Comparison of ENCODE assay signal across 37 cellular contexts in genomic region chr5:33978307-33978706, GRCh38. TPM values are rescaled to one million over a fixed set of nuclear protein-coding genes. Genes with fewer than 3 reads are reported as not detected.
"Had no signal": no experiment of that assay in that cellular context is flagged by ENCODE, and none has a peak within 500 bp of the region (broad histone marks: within the 10 kb centered on the region; RNA-seq: fewer than 3 reads in every experiment).

No MANE protein-coding gene starts in this region.

- ATAC-seq: activated CD8-positive, alpha-beta memory T cell treated with anti-CD3 and anti-CD28 coated beads, Interleukin-2, amount 10 ng/mL, durations not matched to agents 7 days and 5 days; activated naive CD8-positive, alpha-beta T cell treated with anti-CD3 and anti-CD28 coated beads, Interleukin-2, amount 50 U/mL, for 24 hours; PC-3; Right ventricle myocardium inferior; SK-N-SH treated with all-trans-retinoic acid at 6 μM for 48 hours; T-cell; T-helper 17 cell had no signal

- H3K9me3 ChIP-seq: MG63, Peyer's patch had no signal

- H3K27ac Mint-ChIP-seq: activated CD4-positive, alpha-beta memory T cell treated with anti-CD3 and anti-CD28 coated beads, Interleukin-2, amount 10 ng/mL, durations not matched to agents 7 days and 5 days; activated CD8-positive, alpha-beta memory T cell treated with anti-CD3 and anti-CD28 coated beads, Interleukin-2, amount 10 ng/mL, durations not matched to agents 7 days and 5 days; activated naive CD4-positive, alpha-beta T cell treated with anti-CD3 and anti-CD28 coated beads, Interleukin-2, amount 10 ng/mL, durations not matched to agents 7 days and 5 days; activated naive CD8-positive, alpha-beta T cell; activated naive CD8-positive, alpha-beta T cell treated with anti-CD3 and anti-CD28 coated beads, Interleukin-2, amount 50 U/mL, for 24 hours; T-cell; T-helper 17 cell had no signal

- DNase-seq: activated CD4-positive, alpha-beta memory T cell treated with anti-CD3 and anti-CD28 coated beads, Interleukin-2, amount 10 ng/mL, durations not matched to agents 7 days and 5 days; activated CD4-positive, alpha-beta T cell treated with anti-CD3 and anti-CD28 coated beads for 1 hour; activated CD4-positive, alpha-beta T cell treated with anti-CD3 and anti-CD28 coated beads for 48 hours; activated CD4-positive, CD25-positive, alpha-beta regulatory T cell; activated CD8-positive, alpha-beta memory T cell treated with anti-CD3 and anti-CD28 coated beads for 24 hours; activated CD8-positive, alpha-beta memory T cell treated with anti-CD3 and anti-CD28 coated beads, Interleukin-2, amount 10 ng/mL, durations not matched to agents 7 days and 5 days; activated CD8-positive, alpha-beta memory T cell treated with anti-CD3 and anti-CD28 coated beads, Interleukin-2, amount 50 U/mL, for 48 hours; activated effector memory CD4-positive, alpha-beta T cell treated with Interleukin-2 at 50 U/mL for 16 hours; activated naive CD4-positive, alpha-beta T cell treated with anti-CD3 and anti-CD28 coated beads, Interleukin-2, amount 10 ng/mL, durations not matched to agents 7 days and 5 days; activated naive CD8-positive, alpha-beta T cell treated with anti-CD3 and anti-CD28 coated beads, Interleukin-2, amount 50 U/mL, for 24 hours; activated T-cell treated with anti-CD3 and anti-CD28 coated beads, Interleukin-2, amount 50 U/mL, for 48 hours; anterior cingulate cortex; brain microvascular endothelial cell; central memory CD4-positive, alpha-beta T cell; Kasumi-1; KG1; MG63; NCI-H1048; NCI-H1105 treated with DMSO at 0.1 percent for 48 hours; NCI-H1436; NCI-H1694; NCI-H1930; NCI-H2081 treated with DMSO at 0.1 percent for 48 hours; NCI-H226; NCI-H524 treated with DMSO at 0.1 percent for 48 hours; PC-3; Peyer's patch; SIG-M5; T-cell; T-helper 17 cell had no signal

- H3K27me3 Mint-ChIP-seq: activated CD4-positive, alpha-beta memory T cell treated with anti-CD3 and anti-CD28 coated beads, Interleukin-2, amount 10 ng/mL, durations not matched to agents 7 days and 5 days; activated naive CD4-positive, alpha-beta T cell treated with anti-CD3 and anti-CD28 coated beads, Interleukin-2, amount 10 ng/mL, durations not matched to agents 7 days and 5 days; activated naive CD8-positive, alpha-beta T cell; activated naive CD8-positive, alpha-beta T cell treated with anti-CD3 and anti-CD28 coated beads, Interleukin-2, amount 50 U/mL, for 24 hours had no signal

- H3K27ac ChIP-seq: brain microvascular endothelial cell, Peyer's patch, RWPE1, VCaP had no signal

- H3K27me3 ChIP-seq: brain microvascular endothelial cell, MG63, Peyer's patch had no signal

- H3K36me3 Mint-ChIP-seq: activated CD8-positive, alpha-beta memory T cell treated with anti-CD3 and anti-CD28 coated beads, Interleukin-2, amount 10 ng/mL, durations not matched to agents 7 days and 5 days; activated naive CD4-positive, alpha-beta T cell treated with anti-CD3 and anti-CD28 coated beads, Interleukin-2, amount 10 ng/mL, durations not matched to agents 7 days and 5 days; activated naive CD8-positive, alpha-beta T cell; T-cell had no signal

- H3K9me3 Mint-ChIP-seq: activated CD4-positive, alpha-beta memory T cell treated with anti-CD3 and anti-CD28 coated beads, Interleukin-2, amount 10 ng/mL, durations not matched to agents 7 days and 5 days; activated naive CD4-positive, alpha-beta T cell treated with anti-CD3 and anti-CD28 coated beads, Interleukin-2, amount 10 ng/mL, durations not matched to agents 7 days and 5 days; activated naive CD8-positive, alpha-beta T cell treated with anti-CD3 and anti-CD28 coated beads, Interleukin-2, amount 50 U/mL, for 24 hours; T-cell had no signal

- H3K4me3 ChIP-seq: MG63, Peyer's patch had no signal

- H3K36me3 ChIP-seq: brain microvascular endothelial cell, MG63, Peyer's patch had no signal

- H3K4me1 Mint-ChIP-seq: T-helper 17 cell had no signal

- H3K4me3 Mint-ChIP-seq: activated CD4-positive, alpha-beta memory T cell treated with anti-CD3 and anti-CD28 coated beads, Interleukin-2, amount 10 ng/mL, durations not matched to agents 7 days and 5 days; activated CD8-positive, alpha-beta memory T cell treated with anti-CD3 and anti-CD28 coated beads, Interleukin-2, amount 10 ng/mL, durations not matched to agents 7 days and 5 days; activated naive CD4-positive, alpha-beta T cell treated with anti-CD3 and anti-CD28 coated beads, Interleukin-2, amount 10 ng/mL, durations not matched to agents 7 days and 5 days; activated naive CD8-positive, alpha-beta T cell; activated naive CD8-positive, alpha-beta T cell treated with anti-CD3 and anti-CD28 coated beads, Interleukin-2, amount 50 U/mL, for 24 hours; T-cell; T-helper 17 cell had no signal

RNA-seq across cellular contexts. Expression of gene SLC45A2, which starts 6.2 kb away (rescaled TPM):
- total RNA-seq: NCI-H460, PC-3, Peyer's patch, Right ventricle myocardium inferior, T-helper 17 cell had no signal

RNA-seq across cellular contexts. Expression of gene RXFP3, which starts 42.1 kb away (rescaled TPM):
- total RNA-seq: activated CD4-positive, alpha-beta memory T cell treated with anti-CD3 and anti-CD28 coated beads, Interleukin-2, amount 10 ng/mL, durations not matched to agents 7 days and 5 days; activated CD8-positive, alpha-beta memory T cell treated with anti-CD3 and anti-CD28 coated beads, Interleukin-2, amount 10 ng/mL, durations not matched to agents 7 days and 5 days; NCI-H460; PC-3; Peyer's patch; Right ventricle myocardium inferior; SK-MEL-5; T-cell; T-helper 17 cell had no signal
